ENCODE assay signal across 20 cellular contexts in the genomic region with DNA sequence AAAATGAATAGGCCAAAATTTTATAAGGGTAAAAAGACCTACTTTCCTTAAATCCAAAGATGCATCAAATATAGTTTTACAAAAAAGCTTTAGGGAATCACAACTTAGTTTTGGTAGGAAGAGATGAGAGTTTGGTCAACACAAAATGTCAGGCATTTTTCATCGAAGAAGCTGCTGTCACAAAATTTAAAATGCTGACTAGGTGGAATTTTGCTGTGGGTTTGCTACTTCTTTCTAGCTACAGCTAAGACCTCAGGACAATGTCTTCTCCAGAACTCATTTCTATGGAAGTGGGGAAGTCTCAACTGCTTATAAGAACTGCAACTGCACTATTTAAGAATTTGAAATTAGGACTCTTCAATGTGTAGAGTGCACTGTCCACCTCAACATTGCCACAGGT.
A peak's percentile ranks its signal among the peaks of the same experiment; 100 is the strongest.
DNase-seq lines count a peak whose midpoint lies in the region; ATAC-seq, FAIRE-seq and TF ChIP-seq lines count a peak whose summit lies in the region.
"Had no signal": no experiment of that assay in that cellular context is flagged by ENCODE, and none has a peak within 500 bp of the region (broad histone marks: within the 10 kb centered on the region; RNA-seq: fewer than 3 reads in every experiment).

No MANE protein-coding gene starts in this region.

- TF ChIP-seq POLR2A in HepG2 (IDR thresholded peaks at IDR 0.05; ENCODE audit: insufficient read depth in 1 of 2, low read depth in 2 of 2, low read length in 2 of 2) (no peak), right lobe of liver (IDR thresholded peaks at IDR 0.05) (no peak), K562 (conservative IDR thresholded peaks at IDR 0.05) (no peak)

- CTCF ChIA-PET in HepG2 (lab: Yijun Ruan, JAX; ENCODE audit: low intra/inter-chr PET ratio, low total read pairs): no interaction called here
- CTCF ChIA-PET in K562 (lab: Yijun Ruan, JAX; ENCODE audit: low intra/inter-chr PET ratio): no interaction called here

- intact Hi-C loops in HepG2 (cut with micrococcal nuclease; ENCODE audit: unreplicated experiment): no loop called here
- intact Hi-C loops in right lobe of liver (cut with DNase I): no loop called here
- intact Hi-C loops in K562 (cut with micrococcal nuclease): no loop called here

- no peak overlapping the region for H3K4me3 ChIP-seq in HepG2 (replicated peaks in 1 of 3; ENCODE audit: insufficient read depth in 1 of 3, low read depth in 2 of 3, low read length in 3 of 3)
- H3K4me3 ChIP-seq in right lobe of liver: no peak overlapping the region
- no peak overlapping the region for H3K4me3 ChIP-seq in K562
- H3K4me3 ChIP-seq: BLaER1 treated with 17β-estradiol and CSF1 and Interleukin-3, amounts not matched to agents 10 nM and 100 nM had no signal

- TF ChIP-seq RAD21 in HepG2 (CRISPR knock-in tag; IDR thresholded peaks at IDR 0.05) (no peak), K562 (CRISPR knock-in tag; conservative IDR thresholded peaks at IDR 0.05 in 1 of 2, IDR thresholded peaks at IDR 0.05 in 1 of 2) (no peak)

- H3K27me3 ChIP-seq in HepG2 (ENCODE audit: control insufficient read depth in 1 of 2, insufficient read depth in 2 of 2, low read length in 2 of 2) (no peaks in the 10 kb centered on the region), right lobe of liver (no peaks in the 10 kb centered on the region), K562 (ENCODE audit: control insufficient read depth in 2 of 2, insufficient read depth in 2 of 2, low read length in 2 of 2) (no peaks in the 10 kb centered on the region)
- H3K27me3 ChIP-seq: BLaER1 treated with 17β-estradiol and CSF1 and Interleukin-3, amounts not matched to agents 10 nM and 100 nM had no signal

- FAIRE-seq in HepG2 (lab: Jason Lieb, UNC): no peak
- no peak for FAIRE-seq in K562 (lab: Jason Lieb, UNC)
- FAIRE-seq: A204.1, D721Med, G401.6, GM12891, GM19239 had no signal

- H3K4me1 ChIP-seq in HepG2 (ENCODE audit: insufficient read depth, low read length) (peaks cover 23% of the 10 kb centered on the region), right lobe of liver (peaks cover 0 to 19% (median 7%) of the 10 kb centered on the region in 4 donors), K562 (replicated peaks in 1 of 2; ENCODE audit: control insufficient read depth in 2 of 2, insufficient read depth in 2 of 2, low read length in 2 of 2) (no peaks in the 10 kb centered on the region)
- H3K4me1 ChIP-seq: Caco-2 had no signal

- DNase-seq in HepG2 (ENCODE audit: low spot score) (no peak), right lobe of liver (no peak), K562 (ENCODE audit: extremely low read depth in 1 of 4, low spot score in 3 of 4) (no peak)
- DNase-seq: AML-193; Caco-2; Calu3; CD4-positive, alpha-beta T cell; CD8-positive, alpha-beta T cell; DMS79 treated with DMSO at 0.1 percent for 48 hours; GF-D8 had no signal

- 7% methylated on average over 1 of the region's 1 CpG for WGBS in HepG2 (ENCODE audit: low lambda C conversion rate)
- WGBS in right lobe of liver (ENCODE audit: insufficient coverage, low coverage, low lambda C conversion rate, missing lambda C conversion rate): 100% methylated on average over 1 of the region's 1 CpG
- WGBS in K562 (ENCODE audit: insufficient coverage, low coverage, missing lambda C conversion rate): 0% methylated on average over 1 of the region's 1 CpG

- H4K20me1 ChIP-seq in HepG2 (ENCODE audit: insufficient read depth, low read length): no peaks in the 10 kb centered on the region
- H4K20me1 ChIP-seq in K562 (replicated peaks; ENCODE audit: control insufficient read depth, insufficient read depth, low read length): no peaks in the 10 kb centered on the region
- H4K20me1 ChIP-seq: BLaER1 treated with 17β-estradiol and CSF1 and Interleukin-3, amounts not matched to agents 10 nM and 100 nM had no signal

- POLR2A ChIA-PET in HepG2 (lab: Yijun Ruan, JAX): no interaction called here
- POLR2A ChIA-PET in K562 (lab: Yijun Ruan, JAX): no interaction called here

- H3K27ac ChIP-seq in HepG2 (ENCODE audit: extremely low read length, insufficient read depth, low read length) (no peak overlapping the region), right lobe of liver (no peak overlapping the region), K562 (ENCODE audit: extremely low read depth, low read depth, low read length) (no peak overlapping the region)
- H3K27ac ChIP-seq: 22Rv1; BLaER1 treated with 17β-estradiol and CSF1 and Interleukin-3, amounts not matched to agents 10 nM and 100 nM; C4-2B had no signal

- TF ChIP-seq CTCF in HepG2 (CRISPR knock-in tag; IDR thresholded peaks at IDR 0.05) (no peak), right lobe of liver (IDR thresholded peaks at IDR 0.05) (no peak), K562 (IDR thresholded peaks at IDR 0.05 in 2 of 3, conservative IDR thresholded peaks at IDR 0.05 in 1 of 3; ENCODE audit: insufficient read depth in 2 of 3, low read depth in 1 of 3, low read length in 3 of 3) (no peak)

- H3K9me1 ChIP-seq in K562 (ENCODE audit: control insufficient read depth, insufficient read depth, low read length): no peaks in the 10 kb centered on the region

- H3K9ac ChIP-seq in HepG2 (ENCODE audit: insufficient read depth, low read depth, low read length) (no peak overlapping the region), K562 (ENCODE audit: insufficient read depth in 1 of 2, low read depth in 2 of 2, low read length in 2 of 2) (no peak overlapping the region)
- H3K9ac ChIP-seq: BLaER1 treated with 17β-estradiol and CSF1 and Interleukin-3, amounts not matched to agents 10 nM and 100 nM had no signal

- ATAC-seq in HepG2 (no peak), right lobe of liver (no peak), K562 (no peak), GM21619 (IDR thresholded peaks at IDR 0.05; ENCODE audit: unreplicated experiment) (no peak), HG02973 (IDR thresholded peaks at IDR 0.05; ENCODE audit: unreplicated experiment) (no peak)
- ATAC-seq: CD8-positive, alpha-beta T cell had no signal

- no peak for TF ChIP-seq EP300 in HepG2 (IDR thresholded peaks at IDR 0.05; ENCODE audit: low read depth in 2 of 2, low read length in 2 of 2)
- TF ChIP-seq EP300 in HepG2 (CRISPR knock-in tag; IDR thresholded peaks at IDR 0.05; ENCODE audit: borderline replicate concordance): no peak
- no peak for TF ChIP-seq EP300 in K562 (IDR thresholded peaks at IDR 0.05; ENCODE audit: low read length)

- H3K4me2 ChIP-seq in HepG2 (ENCODE audit: low read depth, low read length) (no peak overlapping the region), K562 (ENCODE audit: insufficient read depth, low read length) (no peak overlapping the region)
- H3K4me2 ChIP-seq: BLaER1 treated with 17β-estradiol and CSF1 and Interleukin-3, amounts not matched to agents 10 nM and 100 nM had no signal

- BruUV-seq in HepG2 (replicated peaks; lab: Mats Ljungman, UMichigan) (no TSS peak), K562 (replicated peaks; lab: Mats Ljungman, UMichigan) (no TSS peak)

- in situ Hi-C loops in HepG2 (cut with HindIII; ENCODE audit: extremely low pct_ligation_motif_present, low pct_unique_long_range_greater_than_20kb) (no loop called here), K562 (cut with MboI) (no loop called here)

- H2AFZ ChIP-seq in HepG2 (ENCODE audit: low read length) (no peak overlapping the region), K562 (ENCODE audit: low read depth, low read length) (no peak overlapping the region)

- H3K9me3 ChIP-seq in HepG2 (ENCODE audit: low read length) (peaks cover 32% of the 10 kb centered on the region), right lobe of liver (no peaks in the 10 kb centered on the region), K562 (replicated peaks; ENCODE audit: control insufficient read depth, insufficient read depth, low read depth, low read length) (no peaks in the 10 kb centered on the region)
- H3K9me3 ChIP-seq: Caco-2 had no signal

- H3K36me3 ChIP-seq in HepG2 (replicated peaks in 1 of 2; ENCODE audit: control insufficient read depth in 1 of 2, insufficient read depth in 2 of 2, low read length in 2 of 2): no peaks in the 10 kb centered on the region
- H3K36me3 ChIP-seq in right lobe of liver: no peaks in the 10 kb centered on the region
- no peaks in the 10 kb centered on the region for H3K36me3 ChIP-seq in K562 (ENCODE audit: control insufficient read depth, insufficient read depth, low read length)
- H3K36me3 ChIP-seq: BLaER1 treated with 17β-estradiol and CSF1 and Interleukin-3, amounts not matched to agents 10 nM and 100 nM had no signal

- H3K79me2 ChIP-seq in HepG2 (ENCODE audit: insufficient read depth, low read length) (no peaks in the 10 kb centered on the region), K562 (ENCODE audit: control insufficient read depth, insufficient read depth, low read length) (no peaks in the 10 kb centered on the region)

TF ChIP-seq in HepG2, 621 proteins besides CTCF, POLR2A, EP300 and RAD21:
- no peak for TF ChIP-seq ATF1 (CRISPR knock-in tag; IDR thresholded peaks at IDR 0.05)
- TF ChIP-seq WIZ (CRISPR knock-in tag; IDR thresholded peaks at IDR 0.05): no peak
- peak; percentile 98 to 99 for TF ChIP-seq MAFK (conservative IDR thresholded peaks at IDR 0.05 in 1 of 2, IDR thresholded peaks at IDR 0.05 in 1 of 2; ENCODE audit: low read length in 2 of 2)
- TF ChIP-seq IKZF4 (CRISPR knock-in tag; IDR thresholded peaks at IDR 0.05; ENCODE audit: borderline replicate concordance, low read depth, not compliant biosample characterization): no peak
- TF ChIP-seq, protein P1, sequence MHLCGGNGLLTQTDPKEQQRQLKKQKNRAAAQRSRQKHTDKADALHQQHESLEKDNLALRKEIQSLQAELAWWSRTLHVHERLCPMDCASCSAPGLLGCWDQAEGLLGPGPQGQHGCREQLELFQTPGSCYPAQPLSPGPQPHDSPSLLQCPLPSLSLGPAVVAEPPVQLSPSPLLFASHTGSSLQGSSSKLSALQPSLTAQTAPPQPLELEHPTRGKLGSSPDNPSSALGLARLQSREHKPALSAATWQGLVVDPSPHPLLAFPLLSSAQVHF (CRISPR knock-in tag; IDR thresholded peaks at IDR 0.05): no peak
- peak; percentile 98 for TF ChIP-seq MAFF (IDR thresholded peaks at IDR 0.05; ENCODE audit: low read depth, low read length)

TF ChIP-seq in K562, 482 proteins besides CTCF, POLR2A, EP300 and RAD21 (continues in another document):
- TF ChIP-seq, protein P2, sequence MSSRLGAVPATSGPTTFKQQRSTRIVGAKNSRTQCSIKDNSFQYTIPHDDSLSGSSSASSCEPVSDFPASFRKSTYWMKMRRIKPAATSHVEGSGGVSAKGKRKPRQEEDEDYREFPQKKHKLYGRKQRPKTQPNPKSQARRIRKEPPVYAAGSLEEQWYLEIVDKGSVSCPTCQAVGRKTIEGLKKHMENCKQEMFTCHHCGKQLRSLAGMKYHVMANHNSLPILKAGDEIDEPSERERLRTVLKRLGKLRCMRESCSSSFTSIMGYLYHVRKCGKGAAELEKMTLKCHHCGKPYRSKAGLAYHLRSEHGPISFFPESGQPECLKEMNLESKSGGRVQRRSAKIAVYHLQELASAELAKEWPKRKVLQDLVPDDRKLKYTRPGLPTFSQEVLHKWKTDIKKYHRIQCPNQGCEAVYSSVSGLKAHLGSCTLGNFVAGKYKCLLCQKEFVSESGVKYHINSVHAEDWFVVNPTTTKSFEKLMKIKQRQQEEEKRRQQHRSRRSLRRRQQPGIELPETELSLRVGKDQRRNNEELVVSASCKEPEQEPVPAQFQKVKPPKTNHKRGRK (tag; IDR thresholded peaks at IDR 0.05): no peak
- TF ChIP-seq DACH1 (IDR thresholded peaks at IDR 0.05; ENCODE audit: partially characterized antibody) (no peak), NFE2L1 (tag; IDR thresholded peaks at IDR 0.05; ENCODE audit: borderline replicate concordance, low read depth) (no peak), RHOXF2B (CRISPR knock-in tag; conservative IDR thresholded peaks at IDR 0.05) (no peak)
